ENCODE assay signal across 27 cellular contexts in the genomic region with DNA sequence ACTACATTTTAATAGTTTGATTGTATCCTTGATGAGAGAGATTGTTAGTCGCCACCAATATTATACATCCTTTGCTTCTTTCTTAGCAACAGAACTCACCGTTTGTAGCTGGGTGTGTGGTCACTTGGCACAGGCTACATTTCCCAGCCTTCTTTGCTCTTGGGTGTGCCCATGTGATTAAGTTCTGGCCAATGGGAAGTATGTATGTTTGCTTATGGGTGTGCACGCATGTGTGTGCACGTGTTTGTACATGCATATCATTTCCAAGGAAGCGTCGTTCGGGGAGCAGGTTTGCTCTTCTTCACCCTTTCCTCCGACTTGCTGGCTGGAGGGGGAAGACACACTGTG. TPM values are rescaled to one million over a fixed set of nuclear protein-coding genes. Genes with fewer than 3 reads are reported as not detected.
A peak's percentile ranks its signal among the peaks of the same experiment; 100 is the strongest.
DNase-seq lines count a peak whose midpoint lies in the region; TF ChIP-seq lines count a peak whose summit lies in the region.
"Had no signal": no experiment of that assay in that cellular context is flagged by ENCODE, and none has a peak within 500 bp of the region (broad histone marks: within the 10 kb centered on the region; RNA-seq: fewer than 3 reads in every experiment).

No MANE protein-coding gene starts in this region.

- peaks cover 31% of the 10 kb centered on the region for H3K4me1 Mint-ChIP-seq in activated naive CD4-positive, alpha-beta T cell treated with anti-CD3 and anti-CD28 coated beads, Interleukin-2, amount 50 U/mL, for 24 hours
- H3K4me1 Mint-ChIP-seq in dendritic cell treated with granulocyte-macrophage colony-stimulating factor and Interleukin-4, amounts not matched to agents 40 ng/mL and 50 ng/mL, for 4 days (ENCODE audit: low read depth) = peaks cover 42% of the 10 kb centered on the region
- H3K4me1 Mint-ChIP-seq in progenitor cell of endocrine pancreas (ENCODE audit: low read depth) = peaks cover 3% of the 10 kb centered on the region

- H3K27ac ChIP-seq in KMS-11 (no peak overlapping the region), subcutaneous abdominal adipose tissue (ENCODE audit: low read depth, low read length) (peak overlapping the region; percentile 57), dorsolateral prefrontal cortex (no peak overlapping the region)
- H3K27ac ChIP-seq: SK-N-MC had no signal

- no peak overlapping the region for H3K9ac ChIP-seq in KMS-11
- H3K9ac ChIP-seq in subcutaneous abdominal adipose tissue (ENCODE audit: low read length in 5 of 5) = no peak overlapping the region

- H3K4me1 ChIP-seq in KMS-11 (ENCODE audit: low read depth, poor library complexity, severe bottlenecking) (peaks cover 26% of the 10 kb centered on the region), subcutaneous abdominal adipose tissue (ENCODE audit: control insufficient read depth in 5 of 5, insufficient read depth in 5 of 5, low read length in 5 of 5) (peaks cover 3 to 38% (median 11%) of the 10 kb centered on the region in 5 donors)

- H4K20me1 ChIP-seq in KMS-11 (ENCODE audit: insufficient read depth) = no peaks in the 10 kb centered on the region

- H3K4me2 ChIP-seq in KMS-11 = peak overlapping the region; percentile 38
- H3K4me2 ChIP-seq: smooth muscle cell had no signal

- H3K79me2 ChIP-seq in KMS-11 (ENCODE audit: insufficient read depth, low read depth) = no peaks in the 10 kb centered on the region; the same call in 1 of the 2 replicates

- H3K9me3 Mint-ChIP-seq in activated naive CD4-positive, alpha-beta T cell treated with anti-CD3 and anti-CD28 coated beads, Interleukin-2, amount 50 U/mL, for 24 hours = peaks cover 10% of the 10 kb centered on the region
- H3K9me3 Mint-ChIP-seq in dendritic cell treated with granulocyte-macrophage colony-stimulating factor and Interleukin-4, amounts not matched to agents 40 ng/mL and 50 ng/mL, for 4 days = peaks cover 26% of the 10 kb centered on the region
- H3K9me3 Mint-ChIP-seq in progenitor cell of endocrine pancreas (ENCODE audit: low read depth) = peaks cover 8% of the 10 kb centered on the region

- H3K4me3 ChIP-seq in KMS-11 (IDR thresholded peaks at IDR 0.05; ENCODE audit: insufficient read depth, low read depth, low read length) = no peak overlapping the region
- no peak overlapping the region for H3K4me3 ChIP-seq in subcutaneous abdominal adipose tissue (ENCODE audit: low read depth in 1 of 5, low read length in 5 of 5)
- H3K4me3 ChIP-seq in dorsolateral prefrontal cortex = no peak overlapping the region
- H3K4me3 ChIP-seq: MG63, SK-N-MC, smooth muscle cell, tibial nerve had no signal

- H3K27me3 ChIP-seq in KMS-11 (ENCODE audit: insufficient read depth, low read depth) (no peaks in the 10 kb centered on the region), subcutaneous abdominal adipose tissue (ENCODE audit: control insufficient read depth in 5 of 5, insufficient read depth in 4 of 5, low read length in 5 of 5) (no peaks in the 10 kb centered on the region), dorsolateral prefrontal cortex (no peaks in the 10 kb centered on the region)
- H3K27me3 ChIP-seq: MG63, tibial nerve had no signal

- H3K36me3 ChIP-seq in KMS-11 (ENCODE audit: insufficient read depth) = no peaks in the 10 kb centered on the region
- H3K36me3 ChIP-seq in subcutaneous abdominal adipose tissue (ENCODE audit: control insufficient read depth in 5 of 5, insufficient read depth in 5 of 5, low read length in 5 of 5) = peaks cover 0 to 3% (median 0%) of the 10 kb centered on the region in 5 donors
- H3K36me3 ChIP-seq: MG63, tibial nerve had no signal

- peaks cover 10% of the 10 kb centered on the region for H3K36me3 Mint-ChIP-seq in activated naive CD4-positive, alpha-beta T cell treated with anti-CD3 and anti-CD28 coated beads, Interleukin-2, amount 50 U/mL, for 24 hours
- H3K36me3 Mint-ChIP-seq in dendritic cell treated with granulocyte-macrophage colony-stimulating factor and Interleukin-4, amounts not matched to agents 40 ng/mL and 50 ng/mL, for 4 days (ENCODE audit: low read depth) = peaks cover 29% of the 10 kb centered on the region
- peaks cover 1% of the 10 kb centered on the region for H3K36me3 Mint-ChIP-seq in progenitor cell of endocrine pancreas (ENCODE audit: insufficient read depth)

- H3K27ac Mint-ChIP-seq in activated naive CD4-positive, alpha-beta T cell treated with anti-CD3 and anti-CD28 coated beads, Interleukin-2, amount 50 U/mL, for 24 hours = peak overlapping the region; percentile 43
- peak overlapping the region; percentile 17 for H3K27ac Mint-ChIP-seq in dendritic cell treated with granulocyte-macrophage colony-stimulating factor and Interleukin-4, amounts not matched to agents 40 ng/mL and 50 ng/mL, for 4 days
- H3K27ac Mint-ChIP-seq in progenitor cell of endocrine pancreas = no peak overlapping the region
- H3K27ac Mint-ChIP-seq: activated CD4-positive, alpha-beta T cell treated with anti-CD3 and anti-CD28 coated beads for 36 hours; activated T-helper 2 cell treated with anti-CD3 and anti-CD28 coated beads, Interferon-gamma antibody, Interleukin-2, Interleukin-4, amounts not matched to agents 10 μg/mL and 5 μg/mL and 100 μg/mL, durations not matched to agents 14 hours and 24 hours and 36 hours; mesothelial cell of epicardium had no signal

- no peak for TF ChIP-seq CTCF in KMS-11 (conservative IDR thresholded peaks at IDR 0.05; ENCODE audit: low read depth, low read length)
- no peak for TF ChIP-seq CTCF in progenitor cell of endocrine pancreas (IDR thresholded peaks at IDR 0.05; ENCODE audit: unreplicated experiment)
- no peak for TF ChIP-seq CTCF in dorsolateral prefrontal cortex (IDR thresholded peaks at IDR 0.05 in 54 of 56, conservative IDR thresholded peaks at IDR 0.05 in 2 of 56; ENCODE audit: low read depth in 1 of 56, partially characterized antibody in 56 of 56)

- intact Hi-C loops in dendritic cell treated with granulocyte-macrophage colony-stimulating factor and Interleukin-4, amounts not matched to agents 40 ng/mL and 50 ng/mL, for 4 days (cut with micrococcal nuclease) = no loop called here
- intact Hi-C loops in dorsolateral prefrontal cortex (cut with DNase I) = no loop called here

- peak overlapping the region; percentile 16; the same call in 1 of the 2 replicates for H2AFZ ChIP-seq in KMS-11 (ENCODE audit: low read depth)

- peaks cover 0 to 2% (median 0%) of the 10 kb centered on the region in 5 donors for H3K9me3 ChIP-seq in subcutaneous abdominal adipose tissue (ENCODE audit: control insufficient read depth in 5 of 5, low read length in 5 of 5)
- H3K9me3 ChIP-seq: tibial nerve had no signal

- H3K27me3 Mint-ChIP-seq in activated naive CD4-positive, alpha-beta T cell treated with anti-CD3 and anti-CD28 coated beads, Interleukin-2, amount 50 U/mL, for 24 hours = no peaks in the 10 kb centered on the region
- no peaks in the 10 kb centered on the region for H3K27me3 Mint-ChIP-seq in dendritic cell treated with granulocyte-macrophage colony-stimulating factor and Interleukin-4, amounts not matched to agents 40 ng/mL and 50 ng/mL, for 4 days
- H3K27me3 Mint-ChIP-seq in progenitor cell of endocrine pancreas = peaks cover 6% of the 10 kb centered on the region
- H3K27me3 Mint-ChIP-seq: activated CD4-positive, alpha-beta T cell treated with anti-CD3 and anti-CD28 coated beads for 36 hours; naive B cell had no signal

- no peak for DNase-seq in activated naive CD4-positive, alpha-beta T cell treated with anti-CD3 and anti-CD28 coated beads, Interleukin-2, amount 50 U/mL, for 16 hours
- DNase-seq in progenitor cell of endocrine pancreas (ENCODE audit: low spot score, unreplicated experiment) (no peak), dorsolateral prefrontal cortex (no peak)
- DNase-seq: activated CD4-positive, alpha-beta T cell treated with anti-CD3 and anti-CD28 coated beads for 36 hours; C1 segment of cervical spinal cord; Calu3; cerebellar nuclear complex; DMS79 treated with DMSO at 0.1 percent for 48 hours; GF-D8; islet precursor cell; KBM-7; left ventricle myocardium superior; MG63; naive B cell; NCI-H1417 treated with DMSO at 0.1 percent for 48 hours; NCI-H774; stimulated activated CD4-positive, alpha-beta T cell treated with anti-CD3 and anti-CD28 coated beads, Interleukin-1b, Interleukin-23, amount 100 ng/mL, for 48 hours; stimulated activated CD8-positive, alpha-beta memory T cell treated with anti-CD3 and anti-CD28 coated beads, Interleukin-4, amount 100 ng/mL, for 48 hours had no signal

- no peak overlapping the region for H3K4me3 Mint-ChIP-seq in activated naive CD4-positive, alpha-beta T cell treated with anti-CD3 and anti-CD28 coated beads, Interleukin-2, amount 50 U/mL, for 24 hours
- H3K4me3 Mint-ChIP-seq in dendritic cell treated with granulocyte-macrophage colony-stimulating factor and Interleukin-4, amounts not matched to agents 40 ng/mL and 50 ng/mL, for 4 days = no peak overlapping the region
- no peak overlapping the region for H3K4me3 Mint-ChIP-seq in progenitor cell of endocrine pancreas (ENCODE audit: low read depth)
- H3K4me3 Mint-ChIP-seq: activated CD4-positive, alpha-beta T cell treated with anti-CD3 and anti-CD28 coated beads for 36 hours; mesothelial cell of epicardium had no signal

RNA-seq across cellular contexts. Expression of a gene that starts 4.4 kb away (rescaled TPM):
- total RNA-seq in progenitor cell of endocrine pancreas = 90.8 and 98.3 TPM in 2 replicates
- total RNA-seq in dorsolateral prefrontal cortex = 100 to 1,000 TPM in 117 of 120 experiments, 10 to 100 TPM in 3; 93.3 to 297 (median 156) TPM
